ENCODE assay signal across 7 cellular contexts in genomic region chr4:112348488-112349158, GRCh38. TPM values are rescaled to one million over a fixed set of nuclear protein-coding genes. Genes with fewer than 3 reads are reported as not detected.
A peak's percentile ranks its signal among the peaks of the same experiment; 100 is the strongest.
DNase-seq lines count a peak whose midpoint lies in the region; FAIRE-seq and TF ChIP-seq lines count a peak whose summit lies in the region.

No MANE protein-coding gene starts in this region.

- H3K27me3 ChIP-seq in SJCRH30, result no peaks in the 10 kb centered on the region

- FAIRE-seq in GM19239 (lab: Jason Lieb, UNC), result no peak

- in situ Hi-C loops in GM13976 (cut with MboI; ENCODE audit: low sequenced_read_pairs, unreplicated experiment), result loop anchor here (25.0 kb wide), 3 partner anchors 264 to 589 kb away; no protein-coding TSS in a partner anchor

- peak overlapping the region; percentile 50 for H3K4me3 ChIP-seq in SJCRH30

- H3K36me3 ChIP-seq in SJCRH30, result no peaks in the 10 kb centered on the region

- no peak for TF ChIP-seq CTCF in GM13976 (IDR thresholded peaks at IDR 0.05; ENCODE audit: borderline replicate concordance, control extremely low read depth, extremely low read depth, insufficient read depth, missing control alignments)

- DNase-seq in HuH-7.5 (ENCODE audit: low spot score), result peak; percentile 33
- peak; percentile 92 for DNase-seq in SJCRH30
- peak; percentile 66 for DNase-seq in globus pallidus (ENCODE audit: low spot score)
- DNase-seq in retina, result peak; percentile 88
- no peak for DNase-seq in activated T-cell treated with anti-CD3 and anti-CD28 coated beads for 4 hours
- no peak for DNase-seq in GM13976 (ENCODE audit: low spot score)
- no peak for DNase-seq in GM19239 (ENCODE audit: insufficient read length, low spot score)

- H3K4me1 ChIP-seq in SJCRH30, result peaks cover 2% of the 10 kb centered on the region; the same call in 1 of the 2 replicates

- no peaks in the 10 kb centered on the region for H3K9me3 ChIP-seq in SJCRH30 (replicated peaks)

- peak overlapping the region; percentile 21; the same call in 1 of the 2 replicates for H3K27ac ChIP-seq in SJCRH30

RNA-seq across cellular contexts. Expression of gene ALPK1, which starts 51.5 kb away (rescaled TPM):
- 5.0 and 5.1 TPM in 2 replicates for total RNA-seq in SJCRH30 (2014; rRNA removed; shearing (Covaris generic))

Comparison
In these comparisons a context has a peak if more than half of its experiments do, and no peak if none do; other contexts are left out.
1. DNase-seq: peak in HuH-7.5 (single experiment), SJCRH30 (2 of 2), globus pallidus (single experiment) and retina (single experiment); none in activated T-cell treated with anti-CD3 and anti-CD28 coated beads for 4 hours (single experiment), GM13976 (single experiment) and GM19239 (single experiment).